In the genomic region with DNA sequence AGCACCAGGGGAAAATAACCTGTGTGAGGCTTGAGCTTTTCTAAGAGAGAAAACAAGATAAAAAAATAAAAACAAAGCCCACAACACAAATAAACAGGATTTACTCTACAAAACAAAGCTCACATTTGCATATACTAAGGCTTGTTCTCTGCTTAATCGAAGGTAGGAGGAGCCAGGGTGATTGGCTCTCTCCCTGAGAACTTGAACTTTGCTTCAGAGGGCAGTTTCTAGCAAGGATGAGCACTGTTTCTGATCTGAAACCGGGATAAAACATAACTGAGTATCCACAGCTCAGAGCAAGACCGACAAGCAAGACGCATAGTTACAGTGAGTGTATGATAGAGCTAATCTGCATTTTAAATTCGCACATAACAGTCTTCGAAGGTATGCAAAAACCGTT, we compare ENCODE assay signal across 2 cellular contexts.
TF ChIP-seq lines count a peak whose summit lies in the region.

No MANE protein-coding gene starts in this region.

TF ChIP-seq in GM23338, 12 proteins besides CTCF, POLR2A, EP300 and RAD21 (continued from another document):
- TF ChIP-seq, protein P1, sequence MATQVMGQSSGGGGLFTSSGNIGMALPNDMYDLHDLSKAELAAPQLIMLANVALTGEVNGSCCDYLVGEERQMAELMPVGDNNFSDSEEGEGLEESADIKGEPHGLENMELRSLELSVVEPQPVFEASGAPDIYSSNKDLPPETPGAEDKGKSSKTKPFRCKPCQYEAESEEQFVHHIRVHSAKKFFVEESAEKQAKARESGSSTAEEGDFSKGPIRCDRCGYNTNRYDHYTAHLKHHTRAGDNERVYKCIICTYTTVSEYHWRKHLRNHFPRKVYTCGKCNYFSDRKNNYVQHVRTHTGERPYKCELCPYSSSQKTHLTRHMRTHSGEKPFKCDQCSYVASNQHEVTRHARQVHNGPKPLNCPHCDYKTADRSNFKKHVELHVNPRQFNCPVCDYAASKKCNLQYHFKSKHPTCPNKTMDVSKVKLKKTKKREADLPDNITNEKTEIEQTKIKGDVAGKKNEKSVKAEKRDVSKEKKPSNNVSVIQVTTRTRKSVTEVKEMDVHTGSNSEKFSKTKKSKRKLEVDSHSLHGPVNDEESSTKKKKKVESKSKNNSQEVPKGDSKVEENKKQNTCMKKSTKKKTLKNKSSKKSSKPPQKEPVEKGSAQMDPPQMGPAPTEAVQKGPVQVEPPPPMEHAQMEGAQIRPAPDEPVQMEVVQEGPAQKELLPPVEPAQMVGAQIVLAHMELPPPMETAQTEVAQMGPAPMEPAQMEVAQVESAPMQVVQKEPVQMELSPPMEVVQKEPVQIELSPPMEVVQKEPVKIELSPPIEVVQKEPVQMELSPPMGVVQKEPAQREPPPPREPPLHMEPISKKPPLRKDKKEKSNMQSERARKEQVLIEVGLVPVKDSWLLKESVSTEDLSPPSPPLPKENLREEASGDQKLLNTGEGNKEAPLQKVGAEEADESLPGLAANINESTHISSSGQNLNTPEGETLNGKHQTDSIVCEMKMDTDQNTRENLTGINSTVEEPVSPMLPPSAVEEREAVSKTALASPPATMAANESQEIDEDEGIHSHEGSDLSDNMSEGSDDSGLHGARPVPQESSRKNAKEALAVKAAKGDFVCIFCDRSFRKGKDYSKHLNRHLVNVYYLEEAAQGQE (IDR thresholded peaks at IDR 0.05; ENCODE audit: unreplicated experiment): no peak
- no peak for TF ChIP-seq JUNB (IDR thresholded peaks at IDR 0.05; ENCODE audit: unreplicated experiment)

TF ChIP-seq in WTC11, 78 proteins besides CTCF, POLR2A, EP300 and RAD21 (continued from another document):
- TF ChIP-seq ZNF425 (CRISPR knock-in tag; conservative IDR thresholded peaks at IDR 0.05) (no peak), JAZF1 (CRISPR knock-in tag; IDR thresholded peaks at IDR 0.05) (no peak), PRRX2 (CRISPR knock-in tag; IDR thresholded peaks at IDR 0.05) (no peak), SMAD4 (CRISPR knock-in tag; IDR thresholded peaks at IDR 0.05) (no peak), SMAD3 (CRISPR knock-in tag; IDR thresholded peaks at IDR 0.05; ENCODE audit: borderline replicate concordance) (no peak), ZNF232 (CRISPR knock-in tag; IDR thresholded peaks at IDR 0.05) (no peak), ZNF121 (CRISPR knock-in tag; IDR thresholded peaks at IDR 0.05) (no peak), ZNF671 (CRISPR knock-in tag; IDR thresholded peaks at IDR 0.05) (no peak), NR1H2 (CRISPR knock-in tag; IDR thresholded peaks at IDR 0.05) (no peak)
- TF ChIP-seq, protein P2, sequence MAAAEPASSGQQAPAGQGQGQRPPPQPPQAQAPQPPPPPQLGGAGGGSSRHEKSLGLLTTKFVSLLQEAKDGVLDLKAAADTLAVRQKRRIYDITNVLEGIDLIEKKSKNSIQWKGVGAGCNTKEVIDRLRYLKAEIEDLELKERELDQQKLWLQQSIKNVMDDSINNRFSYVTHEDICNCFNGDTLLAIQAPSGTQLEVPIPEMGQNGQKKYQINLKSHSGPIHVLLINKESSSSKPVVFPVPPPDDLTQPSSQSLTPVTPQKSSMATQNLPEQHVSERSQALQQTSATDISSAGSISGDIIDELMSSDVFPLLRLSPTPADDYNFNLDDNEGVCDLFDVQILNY (CRISPR knock-in tag; IDR thresholded peaks at IDR 0.05): no peak
